In the genomic region with DNA sequence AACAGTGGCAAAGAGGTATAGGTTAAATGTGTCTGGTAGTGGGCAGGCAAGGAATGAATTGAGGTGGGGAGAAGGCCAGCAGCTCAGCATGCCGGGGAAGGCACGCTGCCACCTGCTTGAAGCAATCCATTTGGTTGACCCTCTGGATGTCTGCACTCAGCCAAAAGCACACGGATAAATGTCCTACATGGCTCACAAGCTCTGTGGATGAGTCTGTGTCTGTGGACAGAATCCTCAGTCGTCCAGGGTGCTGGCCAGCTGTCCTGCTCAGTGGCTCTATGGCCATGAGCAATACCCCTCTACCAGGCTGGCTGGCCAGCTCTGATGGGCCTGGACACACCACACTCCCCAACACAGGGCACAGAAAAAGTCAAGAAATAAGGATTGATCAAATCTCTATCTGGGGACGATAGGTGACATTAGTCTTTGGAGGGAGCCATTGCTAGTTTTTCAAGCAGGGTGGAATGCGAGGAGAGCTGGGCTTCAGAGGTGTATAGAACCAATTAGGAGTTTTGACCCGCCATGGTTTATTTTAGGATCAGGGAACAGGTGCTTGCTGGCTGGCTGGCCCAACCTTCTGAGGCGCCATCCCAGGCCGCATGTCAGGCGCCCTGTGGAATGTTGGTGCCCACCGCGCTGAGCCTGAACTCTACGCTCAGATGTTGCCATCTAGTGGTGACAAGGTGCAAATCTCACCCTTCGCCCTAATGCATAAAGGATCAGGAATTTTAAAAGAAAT, we compare ENCODE assay signal across 8 cellular contexts.
A peak's percentile ranks its signal among the peaks of the same experiment; 100 is the strongest.
DNase-seq lines count a peak whose midpoint lies in the region; ATAC-seq and TF ChIP-seq lines count a peak whose summit lies in the region.

No MANE protein-coding gene starts in this region.

- H3K27ac Mint-ChIP-seq in Caco-2 (ENCODE audit: unreplicated experiment), result no peak overlapping the region

- TF ChIP-seq CTCF in Caco-2 (IDR thresholded peaks at IDR 0.05; ENCODE audit: insufficient read depth in 1 of 2, low read depth in 1 of 2, low read length in 1 of 2, severe bottlenecking in 1 of 2, unreplicated experiment in 1 of 2), result peak; percentile 81 to 82
- peak; percentile 95 for TF ChIP-seq CTCF in OCI-LY7 (conservative IDR thresholded peaks at IDR 0.05; ENCODE audit: low read length)
- peak; percentile 78 for TF ChIP-seq CTCF in cardiac fibroblast (IDR thresholded peaks at IDR 0.05; ENCODE audit: low read depth, low read length)

- no peak overlapping the region for H2AFZ ChIP-seq in OCI-LY7 (ENCODE audit: low read length)

- no peaks in the 10 kb centered on the region for H3K79me2 ChIP-seq in OCI-LY7 (ENCODE audit: insufficient read depth, low read depth, low read length)

- H3K4me1 Mint-ChIP-seq in Caco-2 (ENCODE audit: low read depth, unreplicated experiment), result no peaks in the 10 kb centered on the region

- no peaks in the 10 kb centered on the region for H3K36me3 Mint-ChIP-seq in Caco-2 (ENCODE audit: insufficient read depth, unreplicated experiment)

- H3K9me3 ChIP-seq in Caco-2, result no peaks in the 10 kb centered on the region
- no peaks in the 10 kb centered on the region; the same call in 1 of the 2 replicates for H3K9me3 ChIP-seq in OCI-LY7 (ENCODE audit: low read length)

- no peaks in the 10 kb centered on the region for H4K20me1 ChIP-seq in OCI-LY7 (ENCODE audit: insufficient read depth, low read length)

- ATAC-seq in GM18867 (IDR thresholded peaks at IDR 0.05; ENCODE audit: unreplicated experiment) (peak; percentile 74), HG03354 (IDR thresholded peaks at IDR 0.05; ENCODE audit: poor library complexity, severe bottlenecking, unreplicated experiment) (peak; percentile 81)

- CTCF ChIA-PET in Caco-2 (lab: Charles Lee) (interaction anchor here (0.8 to 1.4 kb wide), 2 partner anchors 11 to 12 kb away, joined by 3 read pairs; no protein-coding TSS in a partner anchor), OCI-LY7 (lab: Charles Lee; ENCODE audit: unreplicated experiment) (no interaction called here)

- no peaks in the 10 kb centered on the region for H3K27me3 ChIP-seq in Caco-2 (replicated peaks; ENCODE audit: control insufficient read depth, insufficient read depth, low read length)

- no peaks in the 10 kb centered on the region for H3K27me3 Mint-ChIP-seq in Caco-2 (ENCODE audit: insufficient read depth, unreplicated experiment)

- no peaks in the 10 kb centered on the region for H3K9me2 ChIP-seq in OCI-LY7 (ENCODE audit: insufficient read depth, low read length)

- no peaks in the 10 kb centered on the region for H3K36me3 ChIP-seq in Caco-2 (ENCODE audit: control insufficient read depth, insufficient read depth, low read length)
- peaks cover 6% of the 10 kb centered on the region for H3K36me3 ChIP-seq in OCI-LY7 (ENCODE audit: insufficient read depth, low read length)

- H3K4me3 ChIP-seq in Caco-2 (ENCODE audit: low read depth, low read length) (no peak overlapping the region), OCI-LY7 (ENCODE audit: low read depth, low read length, poor library complexity, severe bottlenecking) (no peak overlapping the region), cardiac fibroblast (replicated peaks in 1 of 2; ENCODE audit: low read depth in 2 of 2, low read length in 2 of 2) (no peak overlapping the region)

- POLR2A ChIA-PET in Caco-2 (lab: Charles Lee) (no interaction called here), OCI-LY7 (lab: Charles Lee) (interaction anchor here (0.5 kb wide), 1 partner anchor 31 kb away, joined by 3 read pairs; no protein-coding TSS in a partner anchor)

- DNase-seq in Caco-2, result peak; percentile 46 to 61
- peak; percentile 45 for DNase-seq in OCI-LY7 (ENCODE audit: low spot score)
- DNase-seq in cardiac fibroblast (ENCODE audit: low read depth in 2 of 2), result peak; percentile 74 to 80
- DNase-seq in kidney glomerular epithelial cell (lab: John Stamatoyannopoulos, UW), result peak; percentile 69
- peak in 26 of 49 donors; percentile 8 to 51 (median 19) for DNase-seq in substantia nigra (lab: John Stamatoyannopoulos, UW)
- no peak for DNase-seq in DMS79 treated with DMSO at 0.1 percent for 48 hours (lab: John Stamatoyannopoulos, UW)

- H3K9me3 Mint-ChIP-seq in Caco-2 (ENCODE audit: unreplicated experiment), result no peaks in the 10 kb centered on the region

- H3K27ac ChIP-seq in OCI-LY7 (ENCODE audit: low read depth, low read length, poor library complexity, severe bottlenecking), result no peak overlapping the region
- H3K27ac ChIP-seq in substantia nigra (ENCODE audit: low read depth, low read length, poor library complexity, severe bottlenecking), result no peak overlapping the region

- H3K4me1 ChIP-seq in Caco-2, result no peaks in the 10 kb centered on the region
- H3K4me1 ChIP-seq in OCI-LY7 (ENCODE audit: insufficient read depth, low read length, poor library complexity, severe bottlenecking), result no peaks in the 10 kb centered on the region

- no peak overlapping the region for H3K4me2 ChIP-seq in OCI-LY7 (ENCODE audit: low read length)

- intact Hi-C loops in Caco-2 (cut with micrococcal nuclease; ENCODE audit: unreplicated experiment) (loop anchor here (1.0 to 5.0 kb wide), 5 partner anchors 92 to 1171 kb away; no protein-coding TSS in a partner anchor), OCI-LY7 (cut with micrococcal nuclease; ENCODE audit: unreplicated experiment) (loop anchor here (2.0 to 5.0 kb wide), 2 partner anchors 94 to 312 kb away; no protein-coding TSS in a partner anchor)

- H3K4me3 Mint-ChIP-seq in Caco-2 (ENCODE audit: unreplicated experiment), result no peak overlapping the region

- no TSS peak for BruUV-seq in Caco-2 (replicated peaks; lab: Mats Ljungman, UMichigan)
- no TSS peak for BruUV-seq in OCI-LY7 (replicated peaks; lab: Mats Ljungman, UMichigan)
